8 cellular contexts compared by ENCODE assay signal in the genomic region with DNA sequence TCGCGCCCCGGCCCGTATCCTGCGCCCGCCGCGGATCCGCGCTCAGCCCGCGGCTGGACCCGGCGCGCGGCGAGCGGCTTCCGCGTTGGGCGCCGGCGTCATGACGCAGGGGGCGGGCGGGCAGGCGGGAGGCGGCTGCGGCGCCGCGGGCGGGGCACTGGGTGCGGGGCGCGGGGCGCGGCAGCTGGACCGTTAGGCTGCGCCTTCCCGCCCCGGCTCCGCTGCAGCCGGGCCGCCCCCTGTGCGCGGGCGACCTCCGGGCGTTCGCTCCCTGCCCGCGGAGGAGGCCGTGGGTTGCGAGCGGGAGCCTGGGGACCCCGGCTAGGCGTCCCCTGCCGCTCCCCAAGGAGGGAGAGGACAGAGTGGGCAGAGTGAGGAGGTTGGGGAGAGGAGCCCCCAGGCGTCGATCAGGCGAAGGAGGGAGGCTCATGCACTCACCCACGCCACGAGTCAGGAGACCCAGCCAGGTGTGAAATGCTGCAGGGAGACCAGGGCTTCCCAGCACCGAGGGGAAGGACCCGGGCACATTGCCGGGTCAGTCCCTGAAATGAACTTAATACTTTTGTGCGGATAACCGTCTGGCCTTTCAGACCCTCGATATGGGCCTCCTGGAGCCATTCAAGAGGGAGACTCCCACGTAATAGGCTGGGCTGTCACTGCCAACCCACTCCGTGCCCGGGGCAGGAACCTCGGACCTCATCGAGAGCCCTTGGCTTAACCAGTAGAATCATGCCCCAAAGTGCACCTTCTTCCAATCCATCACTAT. TPM values are rescaled to one million over a fixed set of nuclear protein-coding genes. Genes with fewer than 3 reads are reported as not detected.
A peak's percentile ranks its signal among the peaks of the same experiment; 100 is the strongest.
DNase-seq lines count a peak whose midpoint lies in the region; ATAC-seq and TF ChIP-seq lines count a peak whose summit lies in the region.

A gene (minus strand): TSS at position 55 of the 766 bp plus-strand sequence. CDS start 252 bp downstream, outside the sequence.

- TF ChIP-seq CTCF in lower leg skin (IDR thresholded peaks at IDR 0.05), result no peak

- intact Hi-C loops in lower leg skin (cut with DNase I; ENCODE audit: low total_unique reads), result no loop called here

- no peaks in the 10 kb centered on the region for H3K9me3 ChIP-seq in duodenal mucosa (ENCODE audit: control insufficient read depth in 1 of 2, low read length in 2 of 2)

- H3K4me3 ChIP-seq in duodenal mucosa (ENCODE audit: low read depth in 1 of 2, low read length in 2 of 2) (peak within 1 kb of the TSS; percentile 91 to 94), lower leg skin (ENCODE audit: low read depth, poor library complexity, severe bottlenecking) (peak within 1 kb of the TSS; percentile 95)

- H3K27ac ChIP-seq in duodenal mucosa (ENCODE audit: low read depth, low read length), result peak within 1 kb of the TSS; percentile 66

- peak within 1 kb of the TSS; percentile 71 to 82 for H3K9ac ChIP-seq in duodenal mucosa (ENCODE audit: low read depth in 1 of 2, low read length in 2 of 2)

- peak; percentile 83 for ATAC-seq in HG02798 (IDR thresholded peaks at IDR 0.05; ENCODE audit: poor library complexity, unreplicated experiment)

- no peak for TF ChIP-seq POLR2A in lower leg skin (IDR thresholded peaks at IDR 0.05)

- peaks cover 0 to 2% of the 10 kb centered on the region in 2 donors for H3K27me3 ChIP-seq in duodenal mucosa (ENCODE audit: control insufficient read depth in 1 of 2, insufficient read depth in 2 of 2, low read length in 2 of 2)

- DNase-seq in NK-92 treated with Interleukin-12 subunit alpha and Interleukin-12 subunit beta, amount 100 ng/mL, for 24 hours (lab: John Stamatoyannopoulos, UW), result peak; percentile 26
- DNase-seq in NK-92 (lab: John Stamatoyannopoulos, UW; ENCODE audit: unreplicated experiment), result no peak
- DNase-seq in NCI-H2196 treated with DMSO at 0.1 percent for 48 hours (lab: John Stamatoyannopoulos, UW; ENCODE audit: unreplicated experiment), result peak; percentile 1
- DNase-seq in activated CD4-positive, alpha-beta T cell treated with anti-CD3 and anti-CD28 coated beads, Interleukin-2, amount 50 U/mL, for 48 hours, result peak; percentile 72 to 75
- DNase-seq in lower leg skin (ENCODE audit: low spot score in 2 of 2), result peak; percentile 42 to 93
- DNase-seq in stimulated activated CD4-positive, alpha-beta T cell treated with anti-CD3 and anti-CD28 coated beads, Interleukin-4, amount 100 ng/mL, for 24 hours, result peak; percentile 72

- WGBS in lower leg skin, 2 donors, result 14 to 17% methylated on average over 27 to 36 of the region's 75 CpGs

- peaks cover 0 to 12% of the 10 kb centered on the region in 2 donors for H3K4me1 ChIP-seq in duodenal mucosa (ENCODE audit: control insufficient read depth in 1 of 2, insufficient read depth in 2 of 2, low read length in 2 of 2)

- H3K36me3 ChIP-seq in duodenal mucosa (ENCODE audit: control insufficient read depth in 1 of 2, insufficient read depth in 2 of 2, low read length in 2 of 2), result no peaks in the 10 kb centered on the region

RNA-seq across cellular contexts. Expression of the gene that starts here (rescaled TPM):
- 10 to 100 TPM in 1 of 4 donors, 1 to 10 TPM in 3; 2.3 to 12.4 (median 6.6) TPM for total RNA-seq in lower leg skin
